8 cellular contexts compared by ENCODE assay signal in the genomic region with DNA sequence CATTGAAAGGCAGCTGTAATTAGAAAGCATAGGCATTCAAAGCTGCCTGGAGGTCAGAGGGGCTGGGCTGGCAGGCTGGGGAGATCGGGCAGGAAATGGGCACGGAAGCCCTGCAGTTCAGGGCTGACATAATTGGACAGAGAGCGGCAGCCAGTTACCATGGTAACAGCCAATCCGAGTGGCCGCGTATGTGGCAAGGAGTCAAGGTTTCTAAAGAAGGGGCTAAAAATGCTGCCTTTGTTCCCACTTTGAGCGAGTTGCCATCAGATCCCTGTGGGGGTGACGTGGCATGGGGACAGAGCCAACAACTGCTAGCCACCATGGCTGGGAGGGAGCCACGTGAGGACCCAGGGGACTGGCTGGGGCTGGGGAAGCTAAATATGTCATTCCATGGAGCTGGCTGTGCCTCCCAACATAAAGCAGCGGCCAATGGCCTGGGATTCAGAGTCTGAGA. TPM values are rescaled to one million over a fixed set of nuclear protein-coding genes. Genes with fewer than 3 reads are reported as not detected.
DNase-seq lines count a peak whose midpoint lies in the region; ATAC-seq, FAIRE-seq and TF ChIP-seq lines count a peak whose summit lies in the region.

No MANE protein-coding gene starts in this region.

- TF ChIP-seq POLR2A in K562 (conservative IDR thresholded peaks at IDR 0.05): no peak

- no peak for TF ChIP-seq EP300 in K562 (IDR thresholded peaks at IDR 0.05; ENCODE audit: low read length)

- no peaks in the 10 kb centered on the region for H3K27me3 ChIP-seq in SJSA1 (replicated peaks)
- peaks cover 24 to 39% of the 10 kb centered on the region in 2 experiments for H3K27me3 ChIP-seq in K562 (ENCODE audit: control insufficient read depth in 2 of 2, insufficient read depth in 2 of 2, low read length in 2 of 2)
- no peaks in the 10 kb centered on the region for H3K27me3 ChIP-seq in skeletal muscle tissue (ENCODE audit: control insufficient read depth in 3 of 3, insufficient read depth in 3 of 3, low read length in 3 of 3)

- peaks cover 21% of the 10 kb centered on the region for H3K4me1 ChIP-seq in SJSA1 (replicated peaks)
- H3K4me1 ChIP-seq in K562 (replicated peaks in 1 of 2; ENCODE audit: control insufficient read depth in 2 of 2, insufficient read depth in 2 of 2, low read length in 2 of 2): no peaks in the 10 kb centered on the region; a peak in 1 of 5 replicates
- peaks cover 11 to 15% (median 14%) of the 10 kb centered on the region in 3 donors for H3K4me1 ChIP-seq in skeletal muscle tissue (ENCODE audit: control insufficient read depth in 3 of 3, insufficient read depth in 3 of 3, low read length in 3 of 3)

- no peak for FAIRE-seq in K562 (lab: Jason Lieb, UNC)

- H3K9me3 ChIP-seq in SJSA1 (replicated peaks) (no peaks in the 10 kb centered on the region), K562 (replicated peaks; ENCODE audit: control insufficient read depth, insufficient read depth, low read depth, low read length) (no peaks in the 10 kb centered on the region), skeletal muscle tissue (ENCODE audit: control insufficient read depth in 3 of 3, low read length in 3 of 3) (no peaks in the 10 kb centered on the region)

- in situ Hi-C loops in K562 (cut with MboI): no loop called here

- intact Hi-C loops in K562 (cut with micrococcal nuclease): no loop called here

- DNase-seq in activated T-cell treated with anti-CD3 and anti-CD28 coated beads for 1 hour (ENCODE audit: low read depth) (peak; percentile 4), activated T-cell treated with anti-CD3 and anti-CD28 coated beads for 4 hours (no peak), SJSA1 (ENCODE audit: low read depth in 1 of 2, low spot score in 2 of 2) (peak; percentile 53 to 71), K562 (ENCODE audit: extremely low read depth in 1 of 4, low spot score in 3 of 4) (no peak), iPS-NIHi11 (ENCODE audit: low spot score) (peak; percentile 86), NCI-H82 (lab: John Stamatoyannopoulos, UW) (no peak)

- WGBS in K562 (ENCODE audit: insufficient coverage, low coverage, missing lambda C conversion rate): 5% methylated on average over 10 of the region's 10 CpGs

- TF ChIP-seq RAD21 in K562 (CRISPR knock-in tag; conservative IDR thresholded peaks at IDR 0.05 in 1 of 2, IDR thresholded peaks at IDR 0.05 in 1 of 2): no peak

- no peaks in the 10 kb centered on the region for H4K20me1 ChIP-seq in K562 (replicated peaks; ENCODE audit: control insufficient read depth, insufficient read depth, low read length)

- H3K9me1 ChIP-seq in K562 (ENCODE audit: control insufficient read depth, insufficient read depth, low read length): no peaks in the 10 kb centered on the region

- H2AFZ ChIP-seq in K562 (ENCODE audit: low read depth, low read length): no peak overlapping the region

- BruUV-seq in K562 (replicated peaks; lab: Mats Ljungman, UMichigan): no TSS peak

- peak overlapping the region in 1 of 2 experiments; percentile 48; a peak in 1 of 4 replicates for H3K9ac ChIP-seq in K562 (ENCODE audit: insufficient read depth in 1 of 2, low read depth in 2 of 2, low read length in 2 of 2)
- H3K9ac ChIP-seq in skeletal muscle tissue (ENCODE audit: low read depth in 1 of 3, low read length in 3 of 3): peak overlapping the region; percentile 36 to 76 (median 75)

- POLR2A ChIA-PET in K562 (lab: Yijun Ruan, JAX): interaction anchor here (1.5 kb wide), 1 partner anchor 11 kb away, joined by 5 read pairs; no protein-coding TSS in a partner anchor

- H3K4me3 ChIP-seq in SJSA1 (no peak overlapping the region), K562 (no peak overlapping the region), skeletal muscle tissue (ENCODE audit: low read length in 3 of 3) (peak overlapping the region; percentile 64 to 79 (median 77))

- no peaks in the 10 kb centered on the region for H3K79me2 ChIP-seq in K562 (ENCODE audit: control insufficient read depth, insufficient read depth, low read length)

- H3K27ac ChIP-seq in SJSA1 (peak overlapping the region; percentile 11; the same call in 1 of the 2 replicates), K562 (ENCODE audit: extremely low read depth, low read depth, low read length) (no peak overlapping the region), skeletal muscle tissue (ENCODE audit: low read depth, low read length) (peak overlapping the region; percentile 52)

- no peak overlapping the region for H3K4me2 ChIP-seq in K562 (ENCODE audit: insufficient read depth, low read length)

- CTCF ChIA-PET in K562 (lab: Yijun Ruan, JAX; ENCODE audit: low intra/inter-chr PET ratio): no interaction called here

- TF ChIP-seq CTCF in K562 (IDR thresholded peaks at IDR 0.05 in 2 of 3, conservative IDR thresholded peaks at IDR 0.05 in 1 of 3; ENCODE audit: insufficient read depth in 2 of 3, low read depth in 1 of 3, low read length in 3 of 3): no peak

- H3K36me3 ChIP-seq in SJSA1 (no peaks in the 10 kb centered on the region), K562 (ENCODE audit: control insufficient read depth, insufficient read depth, low read length) (no peaks in the 10 kb centered on the region), skeletal muscle tissue (ENCODE audit: control insufficient read depth in 3 of 3, insufficient read depth in 3 of 3, low read length in 3 of 3) (no peaks in the 10 kb centered on the region)

- ATAC-seq in K562 (no peak), HG02981 (IDR thresholded peaks at IDR 0.05; ENCODE audit: unreplicated experiment) (no peak)

TF ChIP-seq in K562, 482 proteins besides CTCF, POLR2A, EP300 and RAD21:
- TF ChIP-seq NCOA2 (IDR thresholded peaks at IDR 0.05; ENCODE audit: partially characterized antibody in 2 of 2) (no peak), MIER1 (IDR thresholded peaks at IDR 0.05; ENCODE audit: low read depth) (no peak), RFX1 (IDR thresholded peaks at IDR 0.05) (peak; percentile 94)

RNA-seq across cellular contexts. Expression of gene NDFIP1, which starts 44.7 kb away (rescaled TPM):
- 76.1 and 77.2 TPM in 2 replicates for total RNA-seq in SJSA1 (2014; rRNA removed; shearing (Covaris generic))
- total RNA-seq in K562 (2011; cell fraction: chromatin; rRNA removed; ENCODE audit: low replicate concordance): 20.9 and 53.7 TPM in 2 replicates
- total RNA-seq in K562 (2011; cell fraction: nucleolus; rRNA removed): 22.1 and 24.3 TPM in 2 replicates
- 42.7 and 56.4 TPM in 2 replicates for total RNA-seq in K562 (2011; cell fraction: nucleoplasm; rRNA removed)
- 33.2 and 47.8 TPM in 2 replicates for total RNA-seq in K562 (2014; rRNA removed)
- total RNA-seq in K562 (2014; rRNA removed; fragmentation: Illumina TruSeq; extraction: Trizol): 36.8 and 39.3 TPM in 2 replicates
- total RNA-seq in K562 (2015; rRNA removed; fragmentation: Illumina TruSeq; extraction: Trizol): 27.1 and 31.4 TPM in 2 replicates
- total RNA-seq in K562 (2021): 35.8 and 36.3 TPM in 2 replicates
- polyA plus RNA-seq in K562 (2011; rRNA removed): 17.2 and 31.9 TPM in 2 replicates
- polyA plus RNA-seq in K562 (2011; cell fraction: cytosol; rRNA removed): 10.5 and 38.6 TPM in 2 replicates
- polyA plus RNA-seq in K562 (2011; cell fraction: nucleus; rRNA removed): 5.0 and 5.5 TPM in 2 replicates
- 30.5 and 36.1 TPM in 2 replicates for polyA plus RNA-seq in K562 (2012)
- 25.8 and 29.7 TPM in 2 replicates for polyA plus RNA-seq in K562 (2014; fragmentation: Illumina TruSeq; extraction: Trizol)
- polyA plus RNA-seq in K562 (2014; fragmentation: Nextera tagmentation; extraction: Ambion mirVana): 1 to 10 TPM; 5.3 to 7.6 TPM
- polyA plus RNA-seq in K562 (2014; rRNA removed): 26.0 and 37.5 TPM in 2 replicates
- 16.9 and 24.5 TPM in 2 replicates for polyA minus RNA-seq in K562 (2011; rRNA and poly(A)+ RNA removed)
- polyA minus RNA-seq in K562 (2011; cell fraction: cytosol; rRNA and poly(A)+ RNA removed): 7.8 and 11.8 TPM in 2 replicates
- 11.8 and 14.9 TPM in 2 replicates for polyA minus RNA-seq in K562 (2011; cell fraction: nucleus; rRNA and poly(A)+ RNA removed)
- total RNA-seq in skeletal muscle tissue: 43.3 TPM

RNA-seq across cellular contexts. Expression of gene GNPDA1, which starts 51.1 kb away (rescaled TPM):
- 27.0 and 55.7 TPM in 2 replicates for total RNA-seq in SJSA1 (2014; rRNA removed; shearing (Covaris generic))
- total RNA-seq in K562 (2011; cell fraction: chromatin; rRNA removed; ENCODE audit: low replicate concordance): 19.7 and 24.1 TPM in 2 replicates
- 17.4 and 22.8 TPM in 2 replicates for total RNA-seq in K562 (2011; cell fraction: nucleolus; rRNA removed)
- total RNA-seq in K562 (2011; cell fraction: nucleoplasm; rRNA removed): 17.6 and 18.1 TPM in 2 replicates
- total RNA-seq in K562 (2014; rRNA removed) (26.4 and 35.6 TPM in 2 replicates), K562 (2014; rRNA removed; fragmentation: Illumina TruSeq; extraction: Trizol) (50.2 and 52.2 TPM in 2 replicates), K562 (2015; rRNA removed; fragmentation: Illumina TruSeq; extraction: Trizol) (52.2 and 55.2 TPM in 2 replicates), K562 (2021) (36.6 and 40.2 TPM in 2 replicates), skeletal muscle tissue (25.1 TPM)
- polyA plus RNA-seq in K562 (2011; rRNA removed) (11.6 and 14.1 TPM in 2 replicates), K562 (2014; fragmentation: Illumina TruSeq; extraction: Trizol) (46.2 and 64.1 TPM in 2 replicates), K562 (2014; fragmentation: Nextera tagmentation; extraction: Ambion mirVana) (100 to 1,000 TPM; 119 to 145 TPM), K562 (2014; rRNA removed) (33.7 and 34.6 TPM in 2 replicates)
- 15.5 and 20.6 TPM in 2 replicates for polyA plus RNA-seq in K562 (2011; cell fraction: cytosol; rRNA removed)
- polyA plus RNA-seq in K562 (2011; cell fraction: nucleus; rRNA removed): 20.8 and 22.1 TPM in 2 replicates
- 42.3 and 44.7 TPM in 2 replicates for polyA plus RNA-seq in K562 (2012)
- polyA minus RNA-seq in K562 (2011; rRNA and poly(A)+ RNA removed): 12.1 and 17.0 TPM in 2 replicates
- polyA minus RNA-seq in K562 (2011; cell fraction: cytosol; rRNA and poly(A)+ RNA removed): 13.9 and 18.3 TPM in 2 replicates
- polyA minus RNA-seq in K562 (2011; cell fraction: nucleus; rRNA and poly(A)+ RNA removed): 11.1 and 11.6 TPM in 2 replicates

Comparison
In these comparisons a context has a peak if more than half of its experiments do, and no peak if none do; other contexts are left out.
1. DNase-seq: peak in activated T-cell treated with anti-CD3 and anti-CD28 coated beads for 1 hour (single experiment), SJSA1 (2 of 2) and iPS-NIHi11 (single experiment); none in activated T-cell treated with anti-CD3 and anti-CD28 coated beads for 4 hours (single experiment), K562 (0 of 4) and NCI-H82 (single experiment).
2. H3K4me3 ChIP-seq: peak in skeletal muscle tissue (3 of 3); none in SJSA1 (single experiment) and K562 (single experiment).